ENCODE assay signal across 34 cellular contexts in the genomic region with DNA sequence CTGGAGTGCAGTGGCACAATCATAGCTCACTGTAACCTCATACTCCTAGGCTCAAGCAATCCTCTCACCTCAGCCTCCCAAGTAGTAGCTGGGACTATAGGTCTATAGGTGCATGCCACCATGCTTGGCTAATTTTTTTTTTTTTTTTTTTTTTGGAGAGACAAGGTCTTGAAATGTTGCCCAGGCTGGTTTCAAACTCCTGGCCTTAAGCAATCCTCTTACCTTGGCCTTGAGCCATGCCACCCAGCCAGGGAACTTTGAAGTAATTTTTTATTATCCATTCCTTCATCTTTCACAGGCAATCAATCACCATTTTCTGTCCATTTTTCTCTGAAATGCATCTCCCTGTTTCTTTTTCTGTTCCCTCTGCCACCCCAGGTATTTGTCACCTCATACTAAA.
"Had no signal": no experiment of that assay in that cellular context is flagged by ENCODE, and none has a peak within 500 bp of the region (broad histone marks: within the 10 kb centered on the region; RNA-seq: fewer than 3 reads in every experiment).

No MANE protein-coding gene starts in this region.

- H3K36me3 ChIP-seq: MG63 had no signal

- DNase-seq: Karpas-422, Kasumi-1, MG63, MM.1S, MV-4-11, NCI-H1048, NCI-H1092, NCI-H1092 treated with DMSO at 0.1 percent for 48 hours, NCI-H1105, NCI-H1105 treated with DMSO at 0.1 percent for 48 hours, NCI-H1417, NCI-H1417 treated with DMSO at 0.1 percent for 48 hours, NCI-H1436, NCI-H1436 treated with DMSO at 0.1 percent for 48 hours, NCI-H146, NCI-H1694, NCI-H1694 treated with DMSO at 0.1 percent for 48 hours, NCI-H187, NCI-H187 treated with DMSO at 0.1 percent for 48 hours, NCI-H1930, NCI-H2029, NCI-H2029 treated with DMSO at 0.1 percent for 48 hours, NCI-H2081, NCI-H2081 treated with DMSO at 0.1 percent for 48 hours, NCI-H2107, NCI-H2171, NCI-H2171 treated with DMSO at 0.1 percent for 48 hours, NCI-H2227 treated with DMSO at 0.1 percent for 48 hours, NCI-H345, NCI-H446, NCI-H446 treated with DMSO at 0.1 percent for 48 hours, NCI-H510A, NCI-H510A treated with DMSO at 0.1 percent for 48 hours had no signal

- H3K4me3 ChIP-seq: MG63 had no signal

- H3K27me3 ChIP-seq: MG63 had no signal

- H3K27ac ChIP-seq: KMS-11 had no signal
